26 cellular contexts compared by ENCODE assay signal in genomic region chr11:69568809-69569097, GRCh38.
"Had no signal": no experiment of that assay in that cellular context is flagged by ENCODE, and none has a peak within 500 bp of the region (broad histone marks: within the 10 kb centered on the region; RNA-seq: fewer than 3 reads in every experiment).

No MANE protein-coding gene starts in this region.

- H3K4me3 ChIP-seq: body of pancreas, colonic mucosa, dorsolateral prefrontal cortex had no signal

- ATAC-seq: activated CD8-positive, alpha-beta T cell treated with anti-CD3 and anti-CD28 coated beads for 36 hours; activated T-cell treated with anti-CD3 and anti-CD28 coated beads, Interleukin-2, amount 50 U/mL, for 4 hours; activated T-helper 17 cell treated with anti-CD3 and anti-CD28 coated beads, Interleukin-2, amount 50 U/mL, for 72 hours; body of pancreas; esophagus mucosa had no signal

- H3K36me3 Mint-ChIP-seq: activated naive CD8-positive, alpha-beta T cell had no signal

- H3K27me3 ChIP-seq: body of pancreas, colonic mucosa had no signal

- H3K27ac ChIP-seq: body of pancreas, colonic mucosa, dorsolateral prefrontal cortex had no signal

- H3K9me3 Mint-ChIP-seq: activated CD4-positive, alpha-beta T cell treated with anti-CD3 and anti-CD28 coated beads, Interleukin-2, amount 10 ng/mL, durations not matched to agents 7 days and 5 days; activated CD8-positive, alpha-beta T cell treated with anti-CD3 and anti-CD28 coated beads for 36 hours; activated T-cell treated with anti-CD3 and anti-CD28 coated beads, Interleukin-2, amount 50 U/mL, for 4 hours; activated T-helper 17 cell treated with anti-CD3 and anti-CD28 coated beads, Interleukin-2, amount 50 U/mL, for 72 hours had no signal

- H3K9me3 ChIP-seq: body of pancreas, colonic mucosa had no signal

- H3K4me1 ChIP-seq: body of pancreas, colonic mucosa had no signal

- H3K4me1 Mint-ChIP-seq: activated CD4-positive, alpha-beta T cell treated with anti-CD3 and anti-CD28 coated beads, Interleukin-2, amount 10 ng/mL, durations not matched to agents 7 days and 5 days; activated T-helper 17 cell treated with anti-CD3 and anti-CD28 coated beads, Interleukin-2, amount 50 U/mL, for 72 hours had no signal

- H3K4me3 Mint-ChIP-seq: activated CD4-positive, alpha-beta T cell treated with anti-CD3 and anti-CD28 coated beads, Interleukin-2, amount 10 ng/mL, durations not matched to agents 7 days and 5 days; activated CD8-positive, alpha-beta T cell treated with anti-CD3 and anti-CD28 coated beads for 36 hours; activated naive CD8-positive, alpha-beta T cell; activated T-cell treated with anti-CD3 and anti-CD28 coated beads, Interleukin-2, amount 50 U/mL, for 4 hours; activated T-helper 17 cell treated with anti-CD3 and anti-CD28 coated beads, Interleukin-2, amount 50 U/mL, for 72 hours; dendritic cell treated with granulocyte-macrophage colony-stimulating factor and Interleukin-4, amounts not matched to agents 40 ng/mL and 50 ng/mL, for 4 days; endodermal cell had no signal

- H3K36me3 ChIP-seq: colonic mucosa had no signal

- H3K27ac Mint-ChIP-seq: activated CD4-positive, alpha-beta T cell treated with anti-CD3 and anti-CD28 coated beads, Interleukin-2, amount 10 ng/mL, durations not matched to agents 7 days and 5 days; activated CD8-positive, alpha-beta T cell treated with anti-CD3 and anti-CD28 coated beads for 36 hours; activated naive CD8-positive, alpha-beta T cell; activated T-helper 17 cell treated with anti-CD3 and anti-CD28 coated beads, Interleukin-2, amount 50 U/mL, for 72 hours; dendritic cell treated with granulocyte-macrophage colony-stimulating factor and Interleukin-4, amounts not matched to agents 40 ng/mL and 50 ng/mL, for 4 days; endodermal cell had no signal

- DNase-seq: activated CD4-positive, alpha-beta T cell treated with anti-CD3 and anti-CD28 coated beads for 1 hour; activated CD4-positive, alpha-beta T cell treated with anti-CD3 and anti-CD28 coated beads for 4 hours; activated CD4-positive, alpha-beta T cell treated with anti-CD3 and anti-CD28 coated beads, Interleukin-2, amount 10 ng/mL, durations not matched to agents 7 days and 5 days; activated CD4-positive, alpha-beta T cell treated with anti-CD3 and anti-CD28 coated beads, Interleukin-2, amount 50 U/mL, for 48 hours; activated CD8-positive, alpha-beta memory T cell treated with anti-CD3 and anti-CD28 coated beads for 24 hours; activated CD8-positive, alpha-beta T cell treated with anti-CD3 and anti-CD28 coated beads for 36 hours; activated effector memory CD4-positive, alpha-beta T cell treated with Interleukin-2 at 50 U/mL for 16 hours; activated gamma-delta T cell treated with Interleukin-2 at 50 U/mL for 16 hours; activated naive CD4-positive, alpha-beta T cell treated with anti-CD3 and anti-CD28 coated beads, Interleukin-2, amount 50 U/mL, for 16 hours; activated naive CD4-positive, alpha-beta T cell treated with Interleukin-2 at 50 U/mL for 16 hours; activated T-cell treated with anti-CD3 and anti-CD28 coated beads, Interleukin-2, amount 50 U/mL, for 4 hours; amygdala; aorta; body of pancreas; central memory CD4-positive, alpha-beta T cell; cerebellar nuclear complex; colonic mucosa; dorsolateral prefrontal cortex; effector memory CD4-positive, alpha-beta T cell; endodermal cell; foreskin fibroblast; T-helper 2 cell had no signal
